Comparison of ENCODE assay signal across 25 cellular contexts in the genomic region with DNA sequence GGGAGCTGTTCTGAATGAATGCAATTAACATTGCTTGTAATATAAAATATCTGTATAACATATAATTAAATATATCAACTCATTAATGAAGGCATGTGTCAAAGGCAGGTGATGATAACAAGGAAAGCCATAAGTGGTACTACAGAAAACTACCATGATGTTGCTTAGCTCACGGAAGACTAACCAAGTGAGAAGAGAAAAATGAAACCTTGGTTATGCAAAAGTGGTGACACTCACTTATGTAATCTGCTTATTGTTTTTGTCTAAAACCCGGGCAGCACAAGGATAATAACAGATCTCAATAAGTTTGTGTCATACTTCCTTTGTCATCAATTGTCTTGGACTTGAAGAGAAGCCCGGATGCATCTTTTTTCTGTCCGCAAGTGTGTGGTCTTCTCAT.
"Had no signal": no experiment of that assay in that cellular context is flagged by ENCODE, and none has a peak within 500 bp of the region (broad histone marks: within the 10 kb centered on the region; RNA-seq: fewer than 3 reads in every experiment).

No MANE protein-coding gene starts in this region.

- ATAC-seq: activated CD8-positive, alpha-beta T cell treated with anti-CD3 and anti-CD28 coated beads for 36 hours; activated naive CD4-positive, alpha-beta T cell treated with anti-CD3 and anti-CD28 coated beads, Interleukin-2, amount 50 U/mL, for 72 hours; activated T-cell treated with anti-CD3 and anti-CD28 coated beads, Interleukin-2, amount 50 U/mL, for 4 hours; body of pancreas; PC-3 had no signal

- DNase-seq: activated CD4-positive, alpha-beta T cell treated with anti-CD3 and anti-CD28 coated beads, Interleukin-2, amount 10 ng/mL, durations not matched to agents 24 days and 14 days; activated CD4-positive, alpha-beta T cell treated with anti-CD3 and anti-CD28 coated beads, Interleukin-2, amount 50 U/mL, for 4 hours; activated CD8-positive, alpha-beta T cell treated with anti-CD3 and anti-CD28 coated beads for 36 hours; activated gamma-delta T cell treated with Interleukin-2 at 50 U/mL for 16 hours; activated naive CD4-positive, alpha-beta T cell treated with anti-CD3 and anti-CD28 coated beads for 36 hours; activated T-cell treated with anti-CD3 and anti-CD28 coated beads for 4 hours; activated T-cell treated with anti-CD3 and anti-CD28 coated beads, Interleukin-2, amount 50 U/mL, for 4 hours; adrenal gland; body of pancreas; cerebellar nuclear complex; MG63; NCI-H1048; NCI-H1436 treated with DMSO at 0.1 percent for 48 hours; NCI-H1694 treated with DMSO at 0.1 percent for 48 hours; NCI-H2029; NCI-H345; NCI-H524 treated with DMSO at 0.1 percent for 48 hours; NK-92 treated with Interleukin-12 subunit alpha and Interleukin-12 subunit beta, amount 100 ng/mL, for 24 hours; PC-3; Peyer's patch; RPMI8226; SHP77 treated with DMSO at 0.1 percent for 48 hours; SK-N-SH had no signal

- FAIRE-seq: TTC549 had no signal
